19 cellular contexts compared by ENCODE assay signal in the genomic region with DNA sequence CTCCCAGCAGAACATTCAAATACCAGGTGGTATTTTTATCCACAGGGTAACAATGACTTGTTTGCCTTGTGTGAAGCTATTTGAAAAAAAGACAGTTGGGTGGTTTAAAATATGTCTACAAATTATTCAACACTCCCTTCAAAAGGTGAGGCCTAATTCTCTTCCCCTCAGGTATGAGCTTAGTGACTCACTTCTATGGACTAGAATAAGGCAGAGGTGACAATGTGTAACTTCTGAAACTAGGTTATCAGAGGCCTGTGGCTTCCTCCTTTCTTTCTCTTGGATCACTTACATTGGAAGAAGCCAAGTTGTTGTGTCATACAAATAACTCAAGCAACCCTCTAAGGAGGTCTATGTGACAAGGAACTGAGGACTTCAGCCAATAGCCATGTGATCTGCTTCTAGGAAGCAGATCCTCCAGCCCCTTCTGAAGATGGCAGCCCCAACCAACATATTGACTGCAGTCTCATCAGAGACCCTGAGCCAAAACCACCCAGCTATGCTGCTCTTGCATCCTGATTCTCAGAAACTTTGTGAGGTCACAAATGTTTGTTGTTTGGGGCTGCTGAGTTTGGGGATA.
DNase-seq lines count a peak whose midpoint lies in the region; ATAC-seq, FAIRE-seq and TF ChIP-seq lines count a peak whose summit lies in the region.
"Had no signal": no experiment of that assay in that cellular context is flagged by ENCODE, and none has a peak within 500 bp of the region (broad histone marks: within the 10 kb centered on the region; RNA-seq: fewer than 3 reads in every experiment).

No MANE protein-coding gene starts in this region.

- no peak overlapping the region for H3K27ac Mint-ChIP-seq in GM23338
- H3K27ac Mint-ChIP-seq: CD4-positive, CD25-positive, alpha-beta regulatory T cell had no signal

- no peaks in the 10 kb centered on the region for H3F3A ChIP-seq in GM23338 (replicated peaks; ENCODE audit: low read depth)
- peaks cover 11% of the 10 kb centered on the region; the same call in 1 of the 2 replicates for H3F3A ChIP-seq in PC-9 (ENCODE audit: insufficient read depth, low read depth)

- H3K4me3 Mint-ChIP-seq in GM23338, result no peak overlapping the region
- H3K4me3 Mint-ChIP-seq: CD4-positive, CD25-positive, alpha-beta regulatory T cell had no signal

- no peak overlapping the region for H2BK120ac ChIP-seq in H1 (replicated peaks; ENCODE audit: low read depth, low read length)

- H3K18ac ChIP-seq in H1 (ENCODE audit: extremely low read depth, low read length), result no peak overlapping the region

- no peak overlapping the region for H3K27ac ChIP-seq in GM23338 (ENCODE audit: low read depth)
- peak overlapping the region; percentile 35 for H3K27ac ChIP-seq in PC-9
- H3K27ac ChIP-seq in H1 (ENCODE audit: low read depth, low read length), result no peak overlapping the region
- peak overlapping the region; percentile 36 for H3K27ac ChIP-seq in temporal lobe (ENCODE audit: low read depth, low read length)
- no peak overlapping the region for H3K27ac ChIP-seq in upper lobe of left lung
- no peak overlapping the region for H3K27ac ChIP-seq in ovary

- no peaks in the 10 kb centered on the region for H3K79me2 ChIP-seq in GM23338 (replicated peaks; ENCODE audit: insufficient read depth)
- no peaks in the 10 kb centered on the region for H3K79me2 ChIP-seq in PC-9 (ENCODE audit: low read depth)
- no peaks in the 10 kb centered on the region for H3K79me2 ChIP-seq in H1 (ENCODE audit: control insufficient read depth in 1 of 2, insufficient read depth in 2 of 2, low read length in 2 of 2)

- peaks cover 6% of the 10 kb centered on the region; the same call in 1 of the 2 replicates for H3K4me1 ChIP-seq in GM23338 (ENCODE audit: insufficient read depth)
- peaks cover 25% of the 10 kb centered on the region for H3K4me1 ChIP-seq in PC-9 (replicated peaks; ENCODE audit: insufficient read depth)
- H3K4me1 ChIP-seq in H1 (replicated peaks in 1 of 4; ENCODE audit: control insufficient read depth in 3 of 4, insufficient read depth in 4 of 4, low read length in 3 of 4), result no peaks in the 10 kb centered on the region
- no peaks in the 10 kb centered on the region for H3K4me1 ChIP-seq in upper lobe of left lung
- no peaks in the 10 kb centered on the region for H3K4me1 ChIP-seq in ovary (ENCODE audit: insufficient read depth)

- no peak overlapping the region for H3K4ac ChIP-seq in H1 (replicated peaks; ENCODE audit: insufficient read length, low read depth, low read length)

- H2BK20ac ChIP-seq in H1 (ENCODE audit: low read length), result no peak overlapping the region

- peaks cover 4% of the 10 kb centered on the region; the same call in 1 of the 3 replicates for H3K36me3 Mint-ChIP-seq in GM23338 (ENCODE audit: low read depth)
- H3K36me3 Mint-ChIP-seq: CD4-positive, CD25-positive, alpha-beta regulatory T cell had no signal

- no peak overlapping the region for H2BK5ac ChIP-seq in H1 (ENCODE audit: low read depth, low read length)

- H3K9ac ChIP-seq in H1 (replicated peaks in 1 of 4; ENCODE audit: extremely low read depth in 1 of 4, low read depth in 3 of 4, low read length in 3 of 4), result no peak overlapping the region
- H3K9ac ChIP-seq: SK-N-SH had no signal

- peak overlapping the region; percentile 76; the same call in 1 of the 2 replicates for H2BK15ac ChIP-seq in H1 (ENCODE audit: low read length)

- intact Hi-C loops in PC-9 (cut with micrococcal nuclease; ENCODE audit: unreplicated experiment), result no loop called here
- intact Hi-C loops in ovary (cut with DNase I), result no loop called here

- no TSS peak for BruUV-seq in PC-9 (replicated peaks; lab: Mats Ljungman, UMichigan)

- H3K79me1 ChIP-seq in H1 (ENCODE audit: low read depth, low read length), result no peaks in the 10 kb centered on the region

- H3K9me3 Mint-ChIP-seq in GM23338, result peaks cover 14% of the 10 kb centered on the region; the same call in 2 of the 3 replicates

- TF ChIP-seq CTCF in GM23338 (conservative IDR thresholded peaks at IDR 0.05; ENCODE audit: low read depth in 2 of 2) (no peak), PC-9 (conservative IDR thresholded peaks at IDR 0.05) (no peak), H1 (IDR thresholded peaks at IDR 0.05; ENCODE audit: control extremely low read depth in 1 of 3, insufficient read depth in 1 of 3, low read depth in 1 of 3, low read length in 3 of 3) (no peak), upper lobe of left lung (IDR thresholded peaks at IDR 0.05) (no peak), ovary (IDR thresholded peaks at IDR 0.05) (no peak)

- TF ChIP-seq RAD21 in H1 (IDR thresholded peaks at IDR 0.05 in 1 of 2, conservative IDR thresholded peaks at IDR 0.05 in 1 of 2; ENCODE audit: low read depth in 2 of 2, low read length in 2 of 2), result no peak

- H3K14ac ChIP-seq in H1 (ENCODE audit: insufficient read length), result no peak overlapping the region

- no peak overlapping the region for H2BK12ac ChIP-seq in H1 (ENCODE audit: low read depth, low read length)

- H3K4me3 ChIP-seq in GM23338, result no peak overlapping the region
- no peak overlapping the region for H3K4me3 ChIP-seq in PC-9
- H3K4me3 ChIP-seq in H1 (ENCODE audit: extremely low read depth in 1 of 4, insufficient read depth in 2 of 4, low read depth in 3 of 4, low read length in 4 of 4), result no peak overlapping the region
- H3K4me3 ChIP-seq in upper lobe of left lung, result no peak overlapping the region
- H3K4me3 ChIP-seq in ovary, result no peak overlapping the region

- H3K4me2 ChIP-seq in GM23338, result no peak overlapping the region
- peak overlapping the region; percentile 6; the same call in 1 of the 2 replicates for H3K4me2 ChIP-seq in PC-9
- H3K4me2 ChIP-seq in H1 (ENCODE audit: insufficient read depth in 1 of 2, low read depth in 2 of 2, low read length in 2 of 2), result no peak overlapping the region
- H3K4me2 ChIP-seq: SK-N-SH had no signal

- no peak for TF ChIP-seq EP300 in H1 (IDR thresholded peaks at IDR 0.05; ENCODE audit: borderline replicate concordance in 1 of 2, low read depth in 2 of 2, low read length in 2 of 2)
- no peak for TF ChIP-seq EP300 in upper lobe of left lung (IDR thresholded peaks at IDR 0.05)
- no peak for TF ChIP-seq EP300 in ovary (IDR thresholded peaks at IDR 0.05)

- H4K91ac ChIP-seq in H1 (replicated peaks; ENCODE audit: insufficient read length, low read length), result no peak overlapping the region

- H4K5ac ChIP-seq in H1 (ENCODE audit: insufficient read length, low read depth, low read length), result no peak overlapping the region

- POLR2A ChIA-PET in PC-9 (lab: Charles Lee; ENCODE audit: unreplicated experiment) (no interaction called here), H1 (lab: Charles Lee; ENCODE audit: partially characterized antibody) (interaction anchor here (0.5 kb wide), 1 partner anchor 1237 kb away, joined by 3 read pairs; no protein-coding TSS in a partner anchor)

- H3K4me1 Mint-ChIP-seq in GM23338, result peaks cover 12% of the 10 kb centered on the region
- H3K4me1 Mint-ChIP-seq: CD4-positive, CD25-positive, alpha-beta regulatory T cell had no signal

- CTCF ChIA-PET in PC-9 (lab: Charles Lee), result no interaction called here
- CTCF ChIA-PET in H1 (lab: Charles Lee; ENCODE audit: partially characterized antibody), result interaction anchor here (0.9 to 1.1 kb wide), 4 partner anchors 19 to 187 kb away, joined by 3 to 4 read pairs (median 4); no protein-coding TSS in a partner anchor

- H2AFZ ChIP-seq in GM23338, result peak overlapping the region; percentile 54; the same call in 1 of the 2 replicates
- no peak overlapping the region for H2AFZ ChIP-seq in PC-9
- H2AFZ ChIP-seq in H1 (ENCODE audit: low read length), result no peak overlapping the region

- H4K20me1 ChIP-seq in GM23338 (replicated peaks; ENCODE audit: insufficient read depth), result no peaks in the 10 kb centered on the region
- H4K20me1 ChIP-seq in PC-9 (ENCODE audit: insufficient read depth), result no peaks in the 10 kb centered on the region
- H4K20me1 ChIP-seq in H1 (replicated peaks in 1 of 2; ENCODE audit: control insufficient read depth in 1 of 2, insufficient read depth in 2 of 2, low read length in 2 of 2), result no peaks in the 10 kb centered on the region

- DNase-seq in GM23338 (ENCODE audit: low spot score) (no peak), PC-9 (peak in 1 of 2 experiments; percentile 73), H1 (ENCODE audit: low read depth in 1 of 2, low spot score in 2 of 2) (no peak), upper lobe of left lung (no peak), NCI-H526 treated with DMSO at 0.1 percent for 48 hours (lab: John Stamatoyannopoulos, UW) (no peak), ovary (no peak)
- DNase-seq: CD4-positive, CD25-positive, alpha-beta regulatory T cell; DMS79; KBM-7; MM.1S; NCI-H1105 treated with DMSO at 0.1 percent for 48 hours; NCI-H2081; NCI-H2171; NCI-H524 treated with DMSO at 0.1 percent for 48 hours; OCI-M1; RPMI8226; SIG-M5; SK-N-SH had no signal

- H3K27me3 ChIP-seq in GM23338 (ENCODE audit: insufficient read depth), result no peaks in the 10 kb centered on the region
- no peaks in the 10 kb centered on the region for H3K27me3 ChIP-seq in PC-9 (ENCODE audit: insufficient read depth, low read depth)
- H3K27me3 ChIP-seq in H1 (replicated peaks in 1 of 4; ENCODE audit: control insufficient read depth in 3 of 4, extremely low read depth in 1 of 4, insufficient read depth in 3 of 4, low read length in 3 of 4), result no peaks in the 10 kb centered on the region
- no peaks in the 10 kb centered on the region for H3K27me3 ChIP-seq in upper lobe of left lung
- no peaks in the 10 kb centered on the region for H3K27me3 ChIP-seq in ovary

- ATAC-seq in GM23338, result no peak
- no peak for ATAC-seq in upper lobe of left lung (ENCODE audit: low FRiP score in 2 of 2)

- no peak overlapping the region for H3K56ac ChIP-seq in H1 (replicated peaks; ENCODE audit: insufficient read length, low read depth, low read length)

- no peaks in the 10 kb centered on the region for H3K23me2 ChIP-seq in H1 (ENCODE audit: low read depth, low read length)

- H3K9me2 ChIP-seq in GM23338 (ENCODE audit: insufficient read depth) (peaks cover 15% of the 10 kb centered on the region; the same call in 1 of the 2 replicates), PC-9 (ENCODE audit: insufficient read depth) (no peaks in the 10 kb centered on the region)
- H3K9me2 ChIP-seq: SK-N-SH had no signal

- peaks cover 7% of the 10 kb centered on the region for H3K27me3 Mint-ChIP-seq in GM23338 (ENCODE audit: insufficient read depth, low read depth, poor library complexity)
- H3K27me3 Mint-ChIP-seq: CD4-positive, CD25-positive, alpha-beta regulatory T cell had no signal

- no peak overlapping the region for H3K23ac ChIP-seq in H1 (ENCODE audit: insufficient read length)

- H2AK5ac ChIP-seq in H1 (ENCODE audit: low read depth, low read length), result no peak overlapping the region

- no peak for FAIRE-seq in H1 (lab: Jason Lieb, UNC)

- TF ChIP-seq POLR2A in H1 (IDR thresholded peaks at IDR 0.05; ENCODE audit: control extremely low read depth in 1 of 2, low read depth in 2 of 2, low read length in 2 of 2) (no peak), upper lobe of left lung (IDR thresholded peaks at IDR 0.05) (no peak), ovary (IDR thresholded peaks at IDR 0.05) (no peak)

- H3K9me3 ChIP-seq in PC-9 (ENCODE audit: insufficient read depth, low read depth), result no peaks in the 10 kb centered on the region; the same call in 1 of the 2 replicates
- peaks cover 9 to 10% of the 10 kb centered on the region in 2 experiments; a peak in 2 of 4 replicates for H3K9me3 ChIP-seq in H1 (ENCODE audit: insufficient read depth in 2 of 2, low read depth in 1 of 2, low read length in 1 of 2)
- no peaks in the 10 kb centered on the region for H3K9me3 ChIP-seq in upper lobe of left lung
- H3K9me3 ChIP-seq in ovary, result no peaks in the 10 kb centered on the region
- H3K9me3 ChIP-seq: SK-N-SH had no signal

- H4K8ac ChIP-seq in H1 (ENCODE audit: extremely low read depth, insufficient read depth, low read length), result no peak overlapping the region

- H3K36me3 ChIP-seq in GM23338 (ENCODE audit: insufficient read depth) (peaks cover 3% of the 10 kb centered on the region; the same call in 1 of the 2 replicates), PC-9 (ENCODE audit: low read depth) (no peaks in the 10 kb centered on the region), H1 (ENCODE audit: control insufficient read depth in 2 of 4, insufficient read depth in 4 of 4, low read length in 3 of 4) (no peaks in the 10 kb centered on the region; a peak in 1 of 8 replicates), upper lobe of left lung (no peaks in the 10 kb centered on the region), ovary (no peaks in the 10 kb centered on the region)

Comparison
In these comparisons a context has a peak if more than half of its experiments do, and no peak if none do; other contexts are left out.
1. H3K27ac ChIP-seq: peak in PC-9 (single experiment) and temporal lobe (single experiment); none in GM23338 (single experiment), H1 (single experiment), upper lobe of left lung (0 of 4) and ovary (0 of 2).